In the genomic region with DNA sequence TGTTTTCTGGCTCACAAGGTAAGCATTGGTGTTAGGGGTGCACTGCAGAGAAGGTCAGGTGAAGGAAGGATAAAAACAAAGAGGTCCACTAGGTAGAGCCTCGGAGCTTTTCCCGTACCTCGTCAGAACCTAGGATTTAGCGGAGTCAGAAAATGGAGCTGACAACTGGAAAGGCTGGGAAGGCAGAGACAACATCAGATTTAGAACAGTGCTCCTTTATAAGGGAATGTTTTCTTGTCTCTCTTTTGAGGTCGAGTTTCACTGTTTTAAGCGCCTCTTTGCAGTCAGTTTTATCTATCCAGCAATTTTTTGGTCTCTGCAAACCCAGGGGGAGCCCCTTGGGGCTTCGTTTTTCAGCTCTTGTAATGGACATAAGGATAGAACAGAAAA, we compare ENCODE assay signal across 8 cellular contexts.
DNase-seq lines count a peak whose midpoint lies in the region; ATAC-seq, FAIRE-seq and TF ChIP-seq lines count a peak whose summit lies in the region.

No MANE protein-coding gene starts in this region.

- 66% methylated on average over 7 of the region's 7 CpGs for WGBS in liver
- WGBS in HepG2 (ENCODE audit: low lambda C conversion rate): 88% methylated on average over 7 of the region's 7 CpGs

- no peak overlapping the region for H3K4me3 ChIP-seq in liver (ENCODE audit: low read depth in 1 of 3, low read length in 3 of 3)
- no peak overlapping the region for H3K4me3 ChIP-seq in HepG2 (replicated peaks in 1 of 3; ENCODE audit: insufficient read depth in 1 of 3, low read depth in 2 of 3, low read length in 3 of 3)
- H3K4me3 ChIP-seq in coronary artery: peak overlapping the region; percentile 72
- H3K4me3 ChIP-seq in mucosa of descending colon: no peak overlapping the region

- no peak for TF ChIP-seq EP300 in HepG2 (IDR thresholded peaks at IDR 0.05; ENCODE audit: low read depth in 2 of 2, low read length in 2 of 2)
- TF ChIP-seq EP300 in HepG2 (CRISPR knock-in tag; IDR thresholded peaks at IDR 0.05; ENCODE audit: borderline replicate concordance): no peak

- TF ChIP-seq RAD21 in liver (IDR thresholded peaks at IDR 0.05) (no peak), HepG2 (CRISPR knock-in tag; IDR thresholded peaks at IDR 0.05) (no peak)

- in situ Hi-C loops in HepG2 (cut with HindIII; ENCODE audit: extremely low pct_ligation_motif_present, low pct_unique_long_range_greater_than_20kb): no loop called here

- POLR2A ChIA-PET in HepG2 (lab: Yijun Ruan, JAX): no interaction called here

- H3K27me3 ChIP-seq in liver (ENCODE audit: control insufficient read depth in 4 of 4, insufficient read depth in 4 of 4, low read length in 3 of 4): no peaks in the 10 kb centered on the region
- H3K27me3 ChIP-seq in HepG2 (ENCODE audit: control insufficient read depth in 1 of 2, insufficient read depth in 2 of 2, low read length in 2 of 2): no peaks in the 10 kb centered on the region

- CTCF ChIA-PET in HepG2 (lab: Yijun Ruan, JAX; ENCODE audit: low intra/inter-chr PET ratio, low total read pairs): no interaction called here

- no peak for TF ChIP-seq POLR2A in HepG2 (IDR thresholded peaks at IDR 0.05; ENCODE audit: insufficient read depth in 1 of 2, low read depth in 2 of 2, low read length in 2 of 2)

- H3K9ac ChIP-seq in liver (ENCODE audit: low read depth in 1 of 2, low read length in 2 of 2) (peak overlapping the region in 1 of 2 donors; percentile 88), HepG2 (ENCODE audit: insufficient read depth, low read depth, low read length) (no peak overlapping the region)

- no peak overlapping the region for H2AFZ ChIP-seq in HepG2 (ENCODE audit: low read length)

- TF ChIP-seq CTCF in liver (IDR thresholded peaks at IDR 0.05; ENCODE audit: low read depth, low read length, missing input control) (no peak), HepG2 (CRISPR knock-in tag; IDR thresholded peaks at IDR 0.05) (no peak), coronary artery (IDR thresholded peaks at IDR 0.05) (no peak), mucosa of descending colon (IDR thresholded peaks at IDR 0.05) (no peak)

- peak overlapping the region; percentile 70 to 80 for H3K27ac ChIP-seq in liver (ENCODE audit: low read depth in 1 of 2, low read length in 2 of 2)
- no peak overlapping the region for H3K27ac ChIP-seq in HepG2 (ENCODE audit: extremely low read length, insufficient read depth, low read length)
- peak overlapping the region; percentile 92 to 93 for H3K27ac ChIP-seq in coronary artery

- DNase-seq in HepG2 (ENCODE audit: low spot score): no peak
- no peak for DNase-seq in coronary artery (ENCODE audit: low spot score)
- DNase-seq in mucosa of descending colon: no peak
- no peak for DNase-seq in NCI-H2196 treated with DMSO at 0.1 percent for 48 hours (lab: John Stamatoyannopoulos, UW; ENCODE audit: unreplicated experiment)

- no TSS peak for BruUV-seq in HepG2 (replicated peaks; lab: Mats Ljungman, UMichigan)

- intact Hi-C loops in HepG2 (cut with micrococcal nuclease; ENCODE audit: unreplicated experiment): no loop called here
- intact Hi-C loops in mucosa of descending colon (cut with DNase I, micrococcal nuclease): no loop called here

- H3K4me1 ChIP-seq in liver (ENCODE audit: control insufficient read depth in 4 of 4, insufficient read depth in 4 of 4, low read length in 3 of 4): peaks cover 0 to 3% (median 1%) of the 10 kb centered on the region in 4 donors
- peaks cover 6% of the 10 kb centered on the region for H3K4me1 ChIP-seq in HepG2 (ENCODE audit: insufficient read depth, low read length)
- H3K4me1 ChIP-seq in mucosa of descending colon (ENCODE audit: low read depth): no peaks in the 10 kb centered on the region

- no peaks in the 10 kb centered on the region for H4K20me1 ChIP-seq in HepG2 (ENCODE audit: insufficient read depth, low read length)

- no peak overlapping the region for H3K4me2 ChIP-seq in HepG2 (ENCODE audit: low read depth, low read length)

- peaks cover 0 to 3% (median under 1%) of the 10 kb centered on the region in 4 donors for H3K36me3 ChIP-seq in liver (ENCODE audit: control insufficient read depth in 4 of 4, insufficient read depth in 3 of 4, low read depth in 1 of 4, low read length in 3 of 4)
- H3K36me3 ChIP-seq in HepG2 (replicated peaks in 1 of 2; ENCODE audit: control insufficient read depth in 1 of 2, insufficient read depth in 2 of 2, low read length in 2 of 2): peaks cover 0 to 11% of the 10 kb centered on the region in 2 experiments; a peak in 1 of 5 replicates
- H3K36me3 ChIP-seq in mucosa of descending colon (ENCODE audit: low read depth): no peaks in the 10 kb centered on the region

- H3K79me2 ChIP-seq in HepG2 (ENCODE audit: insufficient read depth, low read length): no peaks in the 10 kb centered on the region

- FAIRE-seq in HepG2 (lab: Jason Lieb, UNC): no peak

- H3K9me3 ChIP-seq in liver (ENCODE audit: control insufficient read depth in 4 of 4, low read length in 3 of 4) (no peaks in the 10 kb centered on the region), HepG2 (ENCODE audit: low read length) (no peaks in the 10 kb centered on the region), mucosa of descending colon (no peaks in the 10 kb centered on the region)

- no peak for ATAC-seq in HepG2
- ATAC-seq in mucosa of descending colon: peak; percentile 6
- no peak for ATAC-seq in GM18498 (IDR thresholded peaks at IDR 0.05; ENCODE audit: unreplicated experiment)
- no peak for ATAC-seq in GM21529 (IDR thresholded peaks at IDR 0.05; ENCODE audit: unreplicated experiment)
- no peak for ATAC-seq in GM21825 (IDR thresholded peaks at IDR 0.05; ENCODE audit: unreplicated experiment)

TF ChIP-seq in liver, 16 proteins besides CTCF, POLR2A, EP300 and RAD21:
- TF ChIP-seq, protein P1, sequence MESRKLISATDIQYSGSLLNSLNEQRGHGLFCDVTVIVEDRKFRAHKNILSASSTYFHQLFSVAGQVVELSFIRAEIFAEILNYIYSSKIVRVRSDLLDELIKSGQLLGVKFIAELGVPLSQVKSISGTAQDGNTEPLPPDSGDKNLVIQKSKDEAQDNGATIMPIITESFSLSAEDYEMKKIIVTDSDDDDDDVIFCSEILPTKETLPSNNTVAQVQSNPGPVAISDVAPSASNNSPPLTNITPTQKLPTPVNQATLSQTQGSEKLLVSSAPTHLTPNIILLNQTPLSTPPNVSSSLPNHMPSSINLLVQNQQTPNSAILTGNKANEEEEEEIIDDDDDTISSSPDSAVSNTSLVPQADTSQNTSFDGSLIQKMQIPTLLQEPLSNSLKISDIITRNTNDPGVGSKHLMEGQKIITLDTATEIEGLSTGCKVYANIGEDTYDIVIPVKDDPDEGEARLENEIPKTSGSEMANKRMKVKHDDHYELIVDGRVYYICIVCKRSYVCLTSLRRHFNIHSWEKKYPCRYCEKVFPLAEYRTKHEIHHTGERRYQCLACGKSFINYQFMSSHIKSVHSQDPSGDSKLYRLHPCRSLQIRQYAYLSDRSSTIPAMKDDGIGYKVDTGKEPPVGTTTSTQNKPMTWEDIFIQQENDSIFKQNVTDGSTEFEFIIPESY (IDR thresholded peaks at IDR 0.05): no peak
- TF ChIP-seq HNF4A (conservative IDR thresholded peaks at IDR 0.05) (no peak), FOXA2 (IDR thresholded peaks at IDR 0.05) (no peak), TAF1 (conservative IDR thresholded peaks at IDR 0.05) (no peak), GABPA (IDR thresholded peaks at IDR 0.05 in 1 of 2, conservative IDR thresholded peaks at IDR 0.05 in 1 of 2) (no peak)

TF ChIP-seq in HepG2, 621 proteins besides CTCF, POLR2A, EP300 and RAD21 (continues in another document):
- TF ChIP-seq, protein P2, sequence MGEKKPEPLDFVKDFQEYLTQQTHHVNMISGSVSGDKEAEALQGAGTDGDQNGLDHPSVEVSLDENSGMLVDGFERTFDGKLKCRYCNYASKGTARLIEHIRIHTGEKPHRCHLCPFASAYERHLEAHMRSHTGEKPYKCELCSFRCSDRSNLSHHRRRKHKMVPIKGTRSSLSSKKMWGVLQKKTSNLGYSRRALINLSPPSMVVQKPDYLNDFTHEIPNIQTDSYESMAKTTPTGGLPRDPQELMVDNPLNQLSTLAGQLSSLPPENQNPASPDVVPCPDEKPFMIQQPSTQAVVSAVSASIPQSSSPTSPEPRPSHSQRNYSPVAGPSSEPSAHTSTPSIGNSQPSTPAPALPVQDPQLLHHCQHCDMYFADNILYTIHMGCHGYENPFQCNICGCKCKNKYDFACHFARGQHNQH (CRISPR knock-in tag; IDR thresholded peaks at IDR 0.05): no peak
- TF ChIP-seq ZNF678 (CRISPR knock-in tag; IDR thresholded peaks at IDR 0.05): no peak
- no peak for TF ChIP-seq ZNF639 (CRISPR knock-in tag; conservative IDR thresholded peaks at IDR 0.05)
- TF ChIP-seq ZNF260 (CRISPR knock-in tag; IDR thresholded peaks at IDR 0.05; ENCODE audit: borderline replicate concordance, low read depth): no peak
- TF ChIP-seq SPEN (CRISPR knock-in tag; IDR thresholded peaks at IDR 0.05; ENCODE audit: low read depth): no peak
- TF ChIP-seq DZIP1 (CRISPR knock-in tag; IDR thresholded peaks at IDR 0.05): no peak
